Comparison of ENCODE assay signal across 8 cellular contexts in genomic region chr1:86913896-86914634, GRCh38. TPM values are rescaled to one million over a fixed set of nuclear protein-coding genes. Genes with fewer than 3 reads are reported as not detected.
DNase-seq lines count a peak whose midpoint lies in the region; ATAC-seq and TF ChIP-seq lines count a peak whose summit lies in the region.

Gene SELENOF (minus strand): TSS chr1:86914126. CDS start chr1:86914111, 15 bp downstream.

- H2AFZ ChIP-seq in SU-DHL-6 (ENCODE audit: low read depth, low read length, severe bottlenecking), result peak within 1 kb of the TSS; percentile 22

- H3K36me3 ChIP-seq in SU-DHL-6 (ENCODE audit: low read length) (peaks cover 19% of the 10 kb centered on the region), ovary (no peaks in the 10 kb centered on the region), thyroid gland (no peaks in the 10 kb centered on the region)

- H3K9me2 ChIP-seq in SU-DHL-6 (replicated peaks; ENCODE audit: insufficient read depth, low read length), result no peaks in the 10 kb centered on the region

- no peak for TF ChIP-seq CTCF in GM12875 (IDR thresholded peaks at IDR 0.05; ENCODE audit: borderline replicate concordance, insufficient read depth, low read depth, low read length)
- no peak for TF ChIP-seq CTCF in SU-DHL-6 (IDR thresholded peaks at IDR 0.05; ENCODE audit: insufficient read depth, low read length, poor library complexity, severe bottlenecking)
- no peak for TF ChIP-seq CTCF in ovary (IDR thresholded peaks at IDR 0.05)
- TF ChIP-seq CTCF in thyroid gland (IDR thresholded peaks at IDR 0.05), result no peak

- peak within 1 kb of the TSS; percentile 99 for H3K9ac ChIP-seq in SU-DHL-6 (ENCODE audit: low read length)

- peaks cover 46% of the 10 kb centered on the region for H3K4me1 Mint-ChIP-seq in activated naive CD8-positive, alpha-beta T cell treated with anti-CD3 and anti-CD28 coated beads, Interleukin-2, amount 50 U/mL, for 24 hours

- intact Hi-C loops in Right ventricle myocardium inferior (cut with DNase I) (no loop called here), ovary (cut with DNase I) (no loop called here), thyroid gland (cut with DNase I) (no loop called here)

- 1% methylated on average over 47 of the region's 47 CpGs for WGBS in ovary, 3 donors
- WGBS in thyroid gland, 2 donors, result 0% methylated on average over 34 to 42 of the region's 47 CpGs

- H3K9me3 ChIP-seq in SU-DHL-6 (ENCODE audit: insufficient read depth, low read length) (no peaks in the 10 kb centered on the region), ovary (no peaks in the 10 kb centered on the region), thyroid gland (no peaks in the 10 kb centered on the region)

- H3K4me3 Mint-ChIP-seq in activated naive CD8-positive, alpha-beta T cell treated with anti-CD3 and anti-CD28 coated beads, Interleukin-2, amount 50 U/mL, for 24 hours, result no peak within 1 kb of the TSS

- H3K4me3 ChIP-seq in GM12875 (ENCODE audit: low read depth, low read length), result peak within 1 kb of the TSS; percentile 94
- peak within 1 kb of the TSS; percentile 87 for H3K4me3 ChIP-seq in SU-DHL-6 (ENCODE audit: insufficient read depth, low read length, poor library complexity, severe bottlenecking)
- peak within 1 kb of the TSS; percentile 95 for H3K4me3 ChIP-seq in ovary
- H3K4me3 ChIP-seq in thyroid gland (replicated peaks in 1 of 3), result peak within 1 kb of the TSS; percentile 60 to 76 (median 75)

- no peaks in the 10 kb centered on the region for H3K9me3 Mint-ChIP-seq in activated naive CD8-positive, alpha-beta T cell treated with anti-CD3 and anti-CD28 coated beads, Interleukin-2, amount 50 U/mL, for 24 hours

- peaks cover 95% of the 10 kb centered on the region for H3K79me2 ChIP-seq in SU-DHL-6 (ENCODE audit: insufficient read depth, low read length)

- H3F3A ChIP-seq in SU-DHL-6 (ENCODE audit: insufficient read depth), result peaks cover 17% of the 10 kb centered on the region

- H3K4me2 ChIP-seq in SU-DHL-6 (ENCODE audit: low read depth, low read length, poor library complexity, severe bottlenecking), result peak within 1 kb of the TSS; percentile 98

- ATAC-seq in HG02763 (IDR thresholded peaks at IDR 0.05; ENCODE audit: unreplicated experiment) (peak; percentile 86), Right ventricle myocardium inferior (peak; percentile 98)
- peak; percentile 96 for ATAC-seq in activated naive CD8-positive, alpha-beta T cell treated with anti-CD3 and anti-CD28 coated beads, Interleukin-2, amount 50 U/mL, for 24 hours

- peaks cover 7% of the 10 kb centered on the region for H3K4me1 ChIP-seq in ovary (ENCODE audit: insufficient read depth)
- H3K4me1 ChIP-seq in thyroid gland, result peaks cover 23 to 31% of the 10 kb centered on the region in 2 donors

- peaks cover 24% of the 10 kb centered on the region for H3K36me3 Mint-ChIP-seq in activated naive CD8-positive, alpha-beta T cell treated with anti-CD3 and anti-CD28 coated beads, Interleukin-2, amount 50 U/mL, for 24 hours (ENCODE audit: low read depth)

- peaks cover 40% of the 10 kb centered on the region for H4K20me1 ChIP-seq in SU-DHL-6 (ENCODE audit: low read depth, low read length)

- no peaks in the 10 kb centered on the region for H3K27me3 ChIP-seq in SU-DHL-6 (ENCODE audit: low read length)
- no peaks in the 10 kb centered on the region for H3K27me3 ChIP-seq in ovary
- no peaks in the 10 kb centered on the region for H3K27me3 ChIP-seq in thyroid gland

- no peak for TF ChIP-seq EP300 in ovary (IDR thresholded peaks at IDR 0.05)

- TF ChIP-seq POLR2A in ovary (IDR thresholded peaks at IDR 0.05) (no peak), thyroid gland (IDR thresholded peaks at IDR 0.05) (peak in 1 of 2 donors; percentile 78)

- no peaks in the 10 kb centered on the region for H3K27me3 Mint-ChIP-seq in activated naive CD8-positive, alpha-beta T cell treated with anti-CD3 and anti-CD28 coated beads, Interleukin-2, amount 50 U/mL, for 24 hours

- DNase-seq in NCI-H1417 (lab: John Stamatoyannopoulos, UW) (peak; percentile 100), Right ventricle myocardium inferior (ENCODE audit: missing footprints) (peak; percentile 99), ovary (peak; percentile 99 to 100 (median 99)), thyroid gland (peak; percentile 99)
- peak; percentile 98 for DNase-seq in activated naive CD8-positive, alpha-beta T cell treated with anti-CD3 and anti-CD28 coated beads, Interleukin-2, amount 50 U/mL, for 24 hours

- no peak within 1 kb of the TSS for H3K27ac Mint-ChIP-seq in activated naive CD8-positive, alpha-beta T cell treated with anti-CD3 and anti-CD28 coated beads, Interleukin-2, amount 50 U/mL, for 24 hours

- peak within 1 kb of the TSS; percentile 86 for H3K27ac ChIP-seq in SU-DHL-6 (ENCODE audit: low read depth, low read length)
- H3K27ac ChIP-seq in ovary, result peak within 1 kb of the TSS; percentile 83 to 88
- H3K27ac ChIP-seq in thyroid gland, result peak within 1 kb of the TSS; percentile 84 to 94 (median 94)

RNA-seq across cellular contexts. Expression of gene SELENOF, which starts in this region (rescaled TPM):
- total RNA-seq in Right ventricle myocardium inferior, result 75.7 TPM
- 100 to 1,000 TPM; 124 to 234 (median 167) TPM for total RNA-seq in ovary
- 100 to 1,000 TPM; 122 to 294 TPM for polyA plus RNA-seq in ovary
- 100 to 1,000 TPM; 232 to 299 (median 288) TPM for total RNA-seq in thyroid gland

Comparison
In these comparisons a context has a peak if more than half of its experiments do, and no peak if none do; other contexts are left out.
1. Peak in every context shown above with its lines: DNase-seq, ATAC-seq, H3K4me3 ChIP-seq and H3K27ac ChIP-seq.